In genomic region chr4:94819371-94819770, GRCh38 we compare ENCODE assay signal across 17 cellular contexts.
"Had no signal": no experiment of that assay in that cellular context is flagged by ENCODE, and none has a peak within 500 bp of the region (broad histone marks: within the 10 kb centered on the region; RNA-seq: fewer than 3 reads in every experiment).

No MANE protein-coding gene starts in this region.

- H3K27me3 Mint-ChIP-seq: activated CD8-positive, alpha-beta memory T cell treated with anti-CD3 and anti-CD28 coated beads, Interleukin-2, amount 10 ng/mL, durations not matched to agents 7 days and 5 days; activated naive CD8-positive, alpha-beta T cell treated with anti-CD3 and anti-CD28 coated beads, Interleukin-2, amount 10 ng/mL, durations not matched to agents 7 days and 5 days had no signal

- H3K36me3 ChIP-seq: breast epithelium, sigmoid colon had no signal

- H3K27ac ChIP-seq: breast epithelium, dorsolateral prefrontal cortex had no signal

- DNase-seq: activated CD4-positive, alpha-beta T cell treated with anti-CD3 and anti-CD28 coated beads, Interleukin-2, amount 50 U/mL, for 48 hours; activated CD4-positive, CD25-positive, alpha-beta regulatory T cell treated with anti-CD3 and anti-CD28 coated beads, Interleukin-2, amount 50 U/mL, for 72 hours; activated CD8-positive, alpha-beta memory T cell treated with anti-CD3 and anti-CD28 coated beads, Interleukin-2, amount 10 ng/mL, durations not matched to agents 7 days and 5 days; activated gamma-delta T cell; activated naive CD8-positive, alpha-beta T cell treated with anti-CD3 and anti-CD28 coated beads, Interleukin-2, amount 10 ng/mL, durations not matched to agents 7 days and 5 days; activated T-cell treated with anti-CD3 and anti-CD28 coated beads, Interleukin-2, amount 50 U/mL, for 4 hours; anterior cingulate cortex; dorsolateral prefrontal cortex; naive thymus-derived CD8-positive, alpha-beta T cell; nucleus accumbens; sigmoid colon; stimulated activated CD4-positive, alpha-beta T cell treated with anti-CD3 and anti-CD28 coated beads, Interleukin-12 subunit alpha, Interleukin-12 subunit beta, amount 100 ng/mL, for 4 hours; stimulated activated naive CD4-positive, alpha-beta T cell treated with Interleukin-2 at 50 U/mL for 16 hours had no signal

- H3K4me3 Mint-ChIP-seq: activated CD8-positive, alpha-beta memory T cell treated with anti-CD3 and anti-CD28 coated beads, Interleukin-2, amount 10 ng/mL, durations not matched to agents 7 days and 5 days; activated naive CD8-positive, alpha-beta T cell treated with anti-CD3 and anti-CD28 coated beads, Interleukin-2, amount 10 ng/mL, durations not matched to agents 7 days and 5 days; activated T-cell treated with anti-CD3 and anti-CD28 coated beads, Interleukin-2, amount 50 U/mL, for 4 hours; naive thymus-derived CD8-positive, alpha-beta T cell; T-helper 2 cell treated with Interferon-gamma antibody and Interleukin-4, amounts not matched to agents 5 μg/mL and 100 μg/mL, for 36 hours had no signal

- H3K4me3 ChIP-seq: breast epithelium, dorsolateral prefrontal cortex, sigmoid colon had no signal

- H3K9me3 ChIP-seq: breast epithelium, sigmoid colon had no signal

- H3K4me1 Mint-ChIP-seq: activated CD8-positive, alpha-beta memory T cell treated with anti-CD3 and anti-CD28 coated beads, Interleukin-2, amount 10 ng/mL, durations not matched to agents 7 days and 5 days; activated naive CD8-positive, alpha-beta T cell treated with anti-CD3 and anti-CD28 coated beads, Interleukin-2, amount 10 ng/mL, durations not matched to agents 7 days and 5 days; naive thymus-derived CD8-positive, alpha-beta T cell had no signal

- H3K36me3 Mint-ChIP-seq: activated CD8-positive, alpha-beta memory T cell treated with anti-CD3 and anti-CD28 coated beads, Interleukin-2, amount 10 ng/mL, durations not matched to agents 7 days and 5 days; activated naive CD8-positive, alpha-beta T cell treated with anti-CD3 and anti-CD28 coated beads, Interleukin-2, amount 10 ng/mL, durations not matched to agents 7 days and 5 days; naive thymus-derived CD8-positive, alpha-beta T cell had no signal

- H3K27me3 ChIP-seq: breast epithelium, sigmoid colon had no signal

- H3K27ac Mint-ChIP-seq: activated CD8-positive, alpha-beta memory T cell treated with anti-CD3 and anti-CD28 coated beads, Interleukin-2, amount 10 ng/mL, durations not matched to agents 7 days and 5 days; activated naive CD8-positive, alpha-beta T cell treated with anti-CD3 and anti-CD28 coated beads, Interleukin-2, amount 10 ng/mL, durations not matched to agents 7 days and 5 days; naive thymus-derived CD8-positive, alpha-beta T cell; T-helper 2 cell treated with Interferon-gamma antibody and Interleukin-4, amounts not matched to agents 5 μg/mL and 100 μg/mL, for 36 hours had no signal

- ATAC-seq: activated CD8-positive, alpha-beta memory T cell treated with anti-CD3 and anti-CD28 coated beads, Interleukin-2, amount 10 ng/mL, durations not matched to agents 7 days and 5 days; activated T-cell treated with anti-CD3 and anti-CD28 coated beads, Interleukin-2, amount 50 U/mL, for 4 hours; esophagus mucosa; left lobe of liver; naive thymus-derived CD8-positive, alpha-beta T cell had no signal

- H3K9me3 Mint-ChIP-seq: activated naive CD8-positive, alpha-beta T cell treated with anti-CD3 and anti-CD28 coated beads, Interleukin-2, amount 10 ng/mL, durations not matched to agents 7 days and 5 days; activated T-cell treated with anti-CD3 and anti-CD28 coated beads, Interleukin-2, amount 50 U/mL, for 4 hours; T-helper 2 cell treated with Interferon-gamma antibody and Interleukin-4, amounts not matched to agents 5 μg/mL and 100 μg/mL, for 36 hours had no signal

- H3K4me1 ChIP-seq: breast epithelium, sigmoid colon had no signal
